ENCODE assay signal across 1 cellular context in the genomic region with DNA sequence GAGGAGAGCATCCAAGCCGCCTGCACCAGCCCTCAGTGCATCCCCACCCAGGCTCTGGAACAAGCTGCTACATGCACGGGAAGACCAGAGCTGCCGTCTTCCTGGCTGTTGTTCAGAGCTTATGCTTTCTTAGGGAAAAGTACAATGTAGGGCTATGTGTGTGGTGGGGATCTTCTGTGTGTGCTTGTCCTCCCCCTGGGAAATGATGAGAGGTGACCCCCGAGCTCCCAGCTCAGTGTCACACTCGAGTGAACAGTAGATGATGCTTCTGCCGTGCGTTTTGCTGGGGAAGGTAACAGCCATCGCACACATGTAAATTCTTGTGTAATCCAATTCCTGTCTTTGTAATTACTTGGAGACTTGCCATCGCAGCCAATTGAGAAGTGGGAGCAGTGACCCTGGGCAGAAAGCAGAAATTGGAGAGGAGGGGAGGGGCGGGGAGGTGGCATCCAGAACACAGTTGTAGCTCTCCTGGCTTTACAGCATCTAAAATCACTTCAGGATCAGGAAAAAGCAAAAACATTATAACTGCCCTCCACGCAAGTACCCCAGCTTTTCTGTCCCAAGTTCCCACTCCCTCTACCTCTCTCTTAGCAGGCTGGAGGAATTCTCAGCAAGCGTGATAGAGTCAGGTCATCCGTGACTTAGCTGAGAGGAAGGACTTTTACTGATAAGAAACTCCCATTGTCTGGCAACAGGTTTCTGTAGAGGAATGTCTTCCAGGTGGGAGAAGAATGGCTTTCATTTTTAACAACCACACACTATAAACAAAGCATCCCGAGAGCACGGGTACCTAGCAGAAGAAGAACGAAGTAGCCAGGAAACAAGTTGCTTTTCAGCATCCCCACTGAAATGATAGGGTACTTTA.
TF ChIP-seq lines count a peak whose summit lies in the region.

No MANE protein-coding gene starts in this region.

TF ChIP-seq in HEK293, 187 proteins besides CTCF, POLR2A, EP300 and RAD21 (continued from another document and continues in another):
- peak; percentile 24; the same call in 1 of the 2 replicates for TF ChIP-seq ZNF518A (tag by site-specific recombination; conservative IDR thresholded peaks at IDR 0.05; ENCODE audit: low read depth)
- TF ChIP-seq ZNF544 (tag by site-specific recombination; IDR thresholded peaks at IDR 0.05) = no peak
- peak; percentile 81 for TF ChIP-seq ZNF501 (tag by site-specific recombination; IDR thresholded peaks at IDR 0.05)
- peak; percentile 41; the same call in 1 of the 2 replicates for TF ChIP-seq GLIS1 (tag by site-specific recombination; IDR thresholded peaks at IDR 0.05)
- TF ChIP-seq, protein P1, sequence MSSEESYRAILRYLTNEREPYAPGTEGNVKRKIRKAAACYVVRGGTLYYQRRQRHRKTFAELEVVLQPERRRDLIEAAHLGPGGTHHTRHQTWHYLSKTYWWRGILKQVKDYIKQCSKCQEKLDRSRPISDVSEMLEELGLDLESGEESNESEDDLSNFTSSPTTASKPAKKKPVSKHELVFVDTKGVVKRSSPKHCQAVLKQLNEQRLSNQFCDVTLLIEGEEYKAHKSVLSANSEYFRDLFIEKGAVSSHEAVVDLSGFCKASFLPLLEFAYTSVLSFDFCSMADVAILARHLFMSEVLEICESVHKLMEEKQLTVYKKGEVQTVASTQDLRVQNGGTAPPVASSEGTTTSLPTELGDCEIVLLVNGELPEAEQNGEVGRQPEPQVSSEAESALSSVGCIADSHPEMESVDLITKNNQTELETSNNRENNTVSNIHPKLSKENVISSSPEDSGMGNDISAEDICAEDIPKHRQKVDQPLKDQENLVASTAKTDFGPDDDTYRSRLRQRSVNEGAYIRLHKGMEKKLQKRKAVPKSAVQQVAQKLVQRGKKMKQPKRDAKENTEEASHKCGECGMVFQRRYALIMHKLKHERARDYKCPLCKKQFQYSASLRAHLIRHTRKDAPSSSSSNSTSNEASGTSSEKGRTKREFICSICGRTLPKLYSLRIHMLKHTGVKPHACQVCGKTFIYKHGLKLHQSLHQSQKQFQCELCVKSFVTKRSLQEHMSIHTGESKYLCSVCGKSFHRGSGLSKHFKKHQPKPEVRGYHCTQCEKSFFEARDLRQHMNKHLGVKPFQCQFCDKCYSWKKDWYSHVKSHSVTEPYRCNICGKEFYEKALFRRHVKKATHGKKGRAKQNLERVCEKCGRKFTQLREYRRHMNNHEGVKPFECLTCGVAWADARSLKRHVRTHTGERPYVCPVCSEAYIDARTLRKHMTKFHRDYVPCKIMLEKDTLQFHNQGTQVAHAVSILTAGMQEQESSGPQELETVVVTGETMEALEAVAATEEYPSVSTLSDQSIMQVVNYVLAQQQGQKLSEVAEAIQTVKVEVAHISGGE (tag by site-specific recombination; conservative IDR thresholded peaks at IDR 0.05; ENCODE audit: low read depth) = peak; percentile 91
- TF ChIP-seq SALL2 (tag by site-specific recombination; IDR thresholded peaks at IDR 0.05; ENCODE audit: borderline replicate concordance) = no peak
- TF ChIP-seq, protein P2, sequence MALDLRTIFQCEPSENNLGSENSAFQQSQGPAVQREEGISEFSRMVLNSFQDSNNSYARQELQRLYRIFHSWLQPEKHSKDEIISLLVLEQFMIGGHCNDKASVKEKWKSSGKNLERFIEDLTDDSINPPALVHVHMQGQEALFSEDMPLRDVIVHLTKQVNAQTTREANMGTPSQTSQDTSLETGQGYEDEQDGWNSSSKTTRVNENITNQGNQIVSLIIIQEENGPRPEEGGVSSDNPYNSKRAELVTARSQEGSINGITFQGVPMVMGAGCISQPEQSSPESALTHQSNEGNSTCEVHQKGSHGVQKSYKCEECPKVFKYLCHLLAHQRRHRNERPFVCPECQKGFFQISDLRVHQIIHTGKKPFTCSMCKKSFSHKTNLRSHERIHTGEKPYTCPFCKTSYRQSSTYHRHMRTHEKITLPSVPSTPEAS (tag by site-specific recombination; IDR thresholded peaks at IDR 0.05) = peak; percentile 38; the same call in 1 of the 2 replicates
- peak; percentile 56; the same call in 1 of the 2 replicates for TF ChIP-seq PRDM1 (tag by site-specific recombination; IDR thresholded peaks at IDR 0.05)
- TF ChIP-seq KLF1 (tag by site-specific recombination; IDR thresholded peaks at IDR 0.05) = peak; percentile 40
- TF ChIP-seq SCRT2 (tag by site-specific recombination; IDR thresholded peaks at IDR 0.05) = peak; percentile 83
- TF ChIP-seq ZNF184 (tag by site-specific recombination; IDR thresholded peaks at IDR 0.05) = no peak
- peak; percentile 30 for TF ChIP-seq ZNF335 (tag by site-specific recombination; conservative IDR thresholded peaks at IDR 0.05)
- no peak for TF ChIP-seq ZNF792 (tag by site-specific recombination; IDR thresholded peaks at IDR 0.05)
- TF ChIP-seq ZNF600 (tag by site-specific recombination; IDR thresholded peaks at IDR 0.05) = peak; percentile 98
- peak; percentile 40; the same call in 1 of the 2 replicates for TF ChIP-seq FEZF1 (tag by site-specific recombination; IDR thresholded peaks at IDR 0.05)
- TF ChIP-seq, protein P3, sequence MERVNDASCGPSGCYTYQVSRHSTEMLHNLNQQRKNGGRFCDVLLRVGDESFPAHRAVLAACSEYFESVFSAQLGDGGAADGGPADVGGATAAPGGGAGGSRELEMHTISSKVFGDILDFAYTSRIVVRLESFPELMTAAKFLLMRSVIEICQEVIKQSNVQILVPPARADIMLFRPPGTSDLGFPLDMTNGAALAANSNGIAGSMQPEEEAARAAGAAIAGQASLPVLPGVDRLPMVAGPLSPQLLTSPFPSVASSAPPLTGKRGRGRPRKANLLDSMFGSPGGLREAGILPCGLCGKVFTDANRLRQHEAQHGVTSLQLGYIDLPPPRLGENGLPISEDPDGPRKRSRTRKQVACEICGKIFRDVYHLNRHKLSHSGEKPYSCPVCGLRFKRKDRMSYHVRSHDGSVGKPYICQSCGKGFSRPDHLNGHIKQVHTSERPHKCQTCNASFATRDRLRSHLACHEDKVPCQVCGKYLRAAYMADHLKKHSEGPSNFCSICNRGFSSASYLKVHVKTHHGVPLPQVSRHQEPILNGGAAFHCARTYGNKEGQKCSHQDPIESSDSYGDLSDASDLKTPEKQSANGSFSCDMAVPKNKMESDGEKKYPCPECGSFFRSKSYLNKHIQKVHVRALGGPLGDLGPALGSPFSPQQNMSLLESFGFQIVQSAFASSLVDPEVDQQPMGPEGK (tag by site-specific recombination; IDR thresholded peaks at IDR 0.05) = peak; percentile 88
- peak; percentile 93 for TF ChIP-seq TRIM28 (IDR thresholded peaks at IDR 0.05; ENCODE audit: borderline replicate concordance, low read length)
- TF ChIP-seq ZSCAN30 (tag by site-specific recombination; IDR thresholded peaks at IDR 0.05) = 0 out of 2 replicates have a peak, but pooled peaks have one; percentile 29
- peak; percentile 68; the same call in 1 of the 2 replicates for TF ChIP-seq IKZF3 (tag by site-specific recombination; IDR thresholded peaks at IDR 0.05)
- TF ChIP-seq ZBTB20 (tag by site-specific recombination; IDR thresholded peaks at IDR 0.05) = 0 out of 2 replicates have a peak, but pooled peaks have one; percentile 46
- TF ChIP-seq YY1 (tag by site-specific recombination; IDR thresholded peaks at IDR 0.05) = no peak
- TF ChIP-seq KLF17 (tag by site-specific recombination; IDR thresholded peaks at IDR 0.05) = peak; percentile 81
- 0 out of 2 replicates have a peak, but pooled peaks have one; percentile 42 for TF ChIP-seq ZNF843 (tag by site-specific recombination; IDR thresholded peaks at IDR 0.05)
- TF ChIP-seq PRDM4 (tag by site-specific recombination; IDR thresholded peaks at IDR 0.05) = peak; percentile 40; the same call in 1 of the 2 replicates
- TF ChIP-seq ZBTB26 (tag by site-specific recombination; optimal IDR thresholded peaks at IDR 0.05) = peak; percentile 11
- TF ChIP-seq ZEB2 (tag by site-specific recombination; IDR thresholded peaks at IDR 0.05) = peak; percentile 70; the same call in 1 of the 2 replicates
- peak; percentile 39; the same call in 1 of the 2 replicates for TF ChIP-seq INSM2 (tag by site-specific recombination; IDR thresholded peaks at IDR 0.05)
- TF ChIP-seq BCL11A (tag by site-specific recombination; IDR thresholded peaks at IDR 0.05; ENCODE audit: low read depth) = peak; percentile 84; the same call in 1 of the 2 replicates
- peak; percentile 96 for TF ChIP-seq MZF1 (tag by site-specific recombination; IDR thresholded peaks at IDR 0.05; ENCODE audit: borderline replicate concordance)
- peak; percentile 70; the same call in 1 of the 2 replicates for TF ChIP-seq ZNF558 (tag by site-specific recombination; IDR thresholded peaks at IDR 0.05)
- peak; percentile 72 for TF ChIP-seq ZNF660 (tag by site-specific recombination; IDR thresholded peaks at IDR 0.05)
- TF ChIP-seq ZNF621 (tag by site-specific recombination; IDR thresholded peaks at IDR 0.05) = no peak
- TF ChIP-seq OSR2 (tag by site-specific recombination; IDR thresholded peaks at IDR 0.05) = peak; percentile 75
- peak; percentile 74 for TF ChIP-seq ZNF561 (tag by site-specific recombination; IDR thresholded peaks at IDR 0.05; ENCODE audit: borderline replicate concordance)
